In the genomic region with DNA sequence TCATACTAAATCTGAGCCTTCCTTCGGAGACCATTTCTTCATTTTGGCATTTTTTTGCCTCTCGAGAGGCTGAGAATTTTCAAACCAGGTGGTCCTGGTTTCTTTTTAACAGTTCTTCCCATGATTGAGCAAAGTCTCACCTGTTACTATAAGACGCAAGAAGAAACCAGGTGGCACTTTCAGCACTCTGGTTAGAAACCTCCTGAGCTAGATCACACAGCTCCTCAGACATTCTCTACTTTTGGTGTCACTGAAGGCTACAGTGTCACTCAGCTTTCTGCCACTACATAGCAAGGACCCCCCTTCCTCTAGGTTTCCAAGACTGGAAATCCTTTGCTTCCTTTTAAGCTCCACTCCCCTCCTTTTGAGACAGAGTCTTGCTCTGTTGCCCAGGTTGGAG, we compare ENCODE assay signal across 1 cellular context.
TF ChIP-seq lines count a peak whose summit lies in the region.

No MANE protein-coding gene starts in this region.

TF ChIP-seq in K562, 482 proteins besides CTCF, POLR2A, EP300 and RAD21:
- no peak for TF ChIP-seq ZNF584 (CRISPR knock-in tag; IDR thresholded peaks at IDR 0.05; ENCODE audit: low read depth)
- TF ChIP-seq PYGO2 (tag; IDR thresholded peaks at IDR 0.05), result no peak
- TF ChIP-seq ZSCAN29 (IDR thresholded peaks at IDR 0.05), result no peak
- no peak for TF ChIP-seq DMBX1 (CRISPR knock-in tag; IDR thresholded peaks at IDR 0.05; ENCODE audit: borderline replicate concordance)
